In the genomic region with DNA sequence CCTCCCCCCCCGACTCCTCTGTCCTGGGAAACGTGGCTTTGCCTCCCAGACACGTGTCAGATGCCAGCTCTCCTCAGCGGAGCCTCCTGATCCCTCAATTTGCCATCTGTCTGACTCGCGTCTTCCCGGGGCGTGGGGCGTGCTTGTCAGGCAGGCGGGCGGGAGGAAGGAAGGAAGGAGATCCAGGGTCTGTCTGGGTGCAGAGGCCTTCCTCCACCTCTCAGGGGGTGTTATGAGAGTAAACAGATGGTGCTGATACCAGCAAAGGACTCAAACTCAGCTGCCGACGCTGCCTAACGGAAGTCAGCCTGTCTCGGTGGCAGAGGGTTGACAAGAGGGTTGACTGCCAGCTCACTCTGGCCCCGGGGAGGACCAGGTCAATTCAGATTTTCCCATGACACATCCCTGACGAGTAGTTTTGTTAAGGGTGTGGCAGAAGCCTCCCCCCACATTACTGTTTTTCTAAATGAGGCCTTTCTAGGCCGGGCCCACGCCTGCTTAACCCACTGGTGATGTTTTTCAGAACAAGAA, we compare ENCODE assay signal across 9 cellular contexts. TPM values are rescaled to one million over a fixed set of nuclear protein-coding genes. Genes with fewer than 3 reads are reported as not detected.
DNase-seq lines count a peak whose midpoint lies in the region; ATAC-seq and TF ChIP-seq lines count a peak whose summit lies in the region.
"Had no signal": no experiment of that assay in that cellular context is flagged by ENCODE, and none has a peak within 500 bp of the region (broad histone marks: within the 10 kb centered on the region; RNA-seq: fewer than 3 reads in every experiment).

No MANE protein-coding gene starts in this region.

- no peaks in the 10 kb centered on the region for H3K27me3 Mint-ChIP-seq in activated T-cell treated with anti-CD3 and anti-CD28 coated beads, Interleukin-2, amount 50 U/mL, for 24 hours

- TF ChIP-seq CTCF in fibroblast of mammary gland (conservative IDR thresholded peaks at IDR 0.05; ENCODE audit: control insufficient read depth, insufficient read depth, low read depth, low read length) (no peak), OCI-LY7 (conservative IDR thresholded peaks at IDR 0.05; ENCODE audit: low read length) (no peak), BE2C (IDR thresholded peaks at IDR 0.05; ENCODE audit: low read depth, low read length) (no peak)

- H2AFZ ChIP-seq in OCI-LY7 (ENCODE audit: low read length), result no peak overlapping the region

- H3K4me3 Mint-ChIP-seq in activated T-cell treated with anti-CD3 and anti-CD28 coated beads, Interleukin-2, amount 50 U/mL, for 24 hours, result peak overlapping the region; percentile 46

- peaks cover 21% of the 10 kb centered on the region for H3K4me1 ChIP-seq in OCI-LY7 (ENCODE audit: insufficient read depth, low read length, poor library complexity, severe bottlenecking)
- peaks cover 44% of the 10 kb centered on the region for H3K4me1 ChIP-seq in BE2C

- H3K9me2 ChIP-seq in OCI-LY7 (ENCODE audit: insufficient read depth, low read length), result no peaks in the 10 kb centered on the region

- POLR2A ChIA-PET in OCI-LY7 (lab: Charles Lee), result interaction anchor here (0.6 kb wide), 1 partner anchor 353 kb away, joined by 3 read pairs; no protein-coding TSS in a partner anchor

- H3K27me3 ChIP-seq in BE2C, result no peaks in the 10 kb centered on the region

- no peak overlapping the region for H3K4me2 ChIP-seq in OCI-LY7 (ENCODE audit: low read length)

- ATAC-seq in Right ventricle myocardium superior (ENCODE audit: poor library complexity), result no peak

- H3K9me3 ChIP-seq in OCI-LY7 (ENCODE audit: low read length) (no peaks in the 10 kb centered on the region), BE2C (no peaks in the 10 kb centered on the region)

- H3K4me1 Mint-ChIP-seq in activated T-cell treated with anti-CD3 and anti-CD28 coated beads, Interleukin-2, amount 50 U/mL, for 24 hours (ENCODE audit: low read depth), result peaks cover 78% of the 10 kb centered on the region

- DNase-seq in Right ventricle myocardium superior (peak; percentile 49), cardiac septum (ENCODE audit: low spot score) (no peak), fibroblast of mammary gland (ENCODE audit: low read depth) (peak; percentile 69), NCI-H128 (lab: John Stamatoyannopoulos, UW; ENCODE audit: unreplicated experiment) (no peak), OCI-LY7 (ENCODE audit: low spot score) (no peak), BE2C (no peak)
- peak; percentile 79 for DNase-seq in activated T-cell treated with anti-CD3 and anti-CD28 coated beads, Interleukin-2, amount 50 U/mL, for 24 hours
- peak; percentile 71 to 79 for DNase-seq in stimulated activated CD4-positive, alpha-beta T cell treated with anti-CD3 and anti-CD28 coated beads, Interleukin-2, amount 100 ng/mL, for 24 hours

- H3K27ac ChIP-seq in OCI-LY7 (ENCODE audit: low read depth, low read length, poor library complexity, severe bottlenecking), result no peak overlapping the region
- H3K27ac ChIP-seq: SK-N-MC had no signal

- peak overlapping the region; percentile 96 for H3K27ac Mint-ChIP-seq in activated T-cell treated with anti-CD3 and anti-CD28 coated beads, Interleukin-2, amount 50 U/mL, for 24 hours

- no peak overlapping the region for H3K4me3 ChIP-seq in fibroblast of mammary gland (ENCODE audit: control insufficient read depth, low read depth, low read length)
- no peak overlapping the region for H3K4me3 ChIP-seq in OCI-LY7 (ENCODE audit: low read depth, low read length, poor library complexity, severe bottlenecking)
- no peak overlapping the region for H3K4me3 ChIP-seq in BE2C (ENCODE audit: low read depth, low read length)
- H3K4me3 ChIP-seq: SK-N-MC had no signal

- CTCF ChIA-PET in OCI-LY7 (lab: Charles Lee; ENCODE audit: unreplicated experiment), result no interaction called here

- peaks cover 100% of the 10 kb centered on the region for H3K36me3 Mint-ChIP-seq in activated T-cell treated with anti-CD3 and anti-CD28 coated beads, Interleukin-2, amount 50 U/mL, for 24 hours (ENCODE audit: low read depth)

- intact Hi-C loops in Right ventricle myocardium superior (cut with DNase I) (no loop called here), cardiac septum (cut with DNase I) (loop anchor here (10.0 kb wide), 1 partner anchor 280 kb away; the partner anchor contains the start of genes CUTA and PHF1), OCI-LY7 (cut with micrococcal nuclease; ENCODE audit: unreplicated experiment) (no loop called here)

- H3K9me3 Mint-ChIP-seq in activated T-cell treated with anti-CD3 and anti-CD28 coated beads, Interleukin-2, amount 50 U/mL, for 24 hours, result no peaks in the 10 kb centered on the region

- H3K79me2 ChIP-seq in OCI-LY7 (ENCODE audit: insufficient read depth, low read depth, low read length), result no peaks in the 10 kb centered on the region

- no peaks in the 10 kb centered on the region for H4K20me1 ChIP-seq in OCI-LY7 (ENCODE audit: insufficient read depth, low read length)

- no TSS peak for BruUV-seq in OCI-LY7 (replicated peaks; lab: Mats Ljungman, UMichigan)

- H3K36me3 ChIP-seq in OCI-LY7 (ENCODE audit: insufficient read depth, low read length) (peaks cover 100% of the 10 kb centered on the region), BE2C (peaks cover 12% of the 10 kb centered on the region)

RNA-seq across cellular contexts. Expression of gene UQCC2, which starts 17.0 kb away (rescaled TPM):
- total RNA-seq in Right ventricle myocardium superior (208 TPM), cardiac septum (209 TPM), OCI-LY7 (2022) (85.3 and 88.2 TPM in 2 replicates)
- total RNA-seq in OCI-LY7 (2014; rRNA removed; shearing (Covaris generic)), result 64.9 and 82.1 TPM in 2 replicates
- 150 TPM for polyA plus RNA-seq in BE2C (2012; ENCODE audit: insufficient read depth, insufficient read length, low read depth)

RNA-seq across cellular contexts. Expression of gene IP6K3, which starts 52.2 kb away (rescaled TPM):
- total RNA-seq in Right ventricle myocardium superior, result 44.2 TPM
- total RNA-seq in cardiac septum, result 16.6 TPM
- not detected in 2 replicates for total RNA-seq in OCI-LY7 (2014; rRNA removed; shearing (Covaris generic))
- not detected in 2 replicates for total RNA-seq in OCI-LY7 (2022)
- 2.0 TPM for polyA plus RNA-seq in BE2C (2012; ENCODE audit: insufficient read depth, insufficient read length, low read depth)

Comparison
In these comparisons a context has a peak if more than half of its experiments do, and no peak if none do; other contexts are left out.
1. DNase-seq: peak in Right ventricle myocardium superior (single experiment), activated T-cell treated with anti-CD3 and anti-CD28 coated beads, Interleukin-2, amount 50 U/mL, for 24 hours (single experiment), fibroblast of mammary gland (single experiment) and stimulated activated CD4-positive, alpha-beta T cell treated with anti-CD3 and anti-CD28 coated beads, Interleukin-2, amount 100 ng/mL, for 24 hours (2 of 2); none in cardiac septum (single experiment), NCI-H128 (single experiment), OCI-LY7 (single experiment) and BE2C (single experiment).
2. RNA of gene IP6K3, which starts 52.2 kb away (total RNA-seq): 44.2 TPM in Right ventricle myocardium superior (single experiment) and 16.6 TPM in cardiac septum (single experiment); not detected in OCI-LY7; every median in the first group is over 10 times any median in the second.